In the genomic region with DNA sequence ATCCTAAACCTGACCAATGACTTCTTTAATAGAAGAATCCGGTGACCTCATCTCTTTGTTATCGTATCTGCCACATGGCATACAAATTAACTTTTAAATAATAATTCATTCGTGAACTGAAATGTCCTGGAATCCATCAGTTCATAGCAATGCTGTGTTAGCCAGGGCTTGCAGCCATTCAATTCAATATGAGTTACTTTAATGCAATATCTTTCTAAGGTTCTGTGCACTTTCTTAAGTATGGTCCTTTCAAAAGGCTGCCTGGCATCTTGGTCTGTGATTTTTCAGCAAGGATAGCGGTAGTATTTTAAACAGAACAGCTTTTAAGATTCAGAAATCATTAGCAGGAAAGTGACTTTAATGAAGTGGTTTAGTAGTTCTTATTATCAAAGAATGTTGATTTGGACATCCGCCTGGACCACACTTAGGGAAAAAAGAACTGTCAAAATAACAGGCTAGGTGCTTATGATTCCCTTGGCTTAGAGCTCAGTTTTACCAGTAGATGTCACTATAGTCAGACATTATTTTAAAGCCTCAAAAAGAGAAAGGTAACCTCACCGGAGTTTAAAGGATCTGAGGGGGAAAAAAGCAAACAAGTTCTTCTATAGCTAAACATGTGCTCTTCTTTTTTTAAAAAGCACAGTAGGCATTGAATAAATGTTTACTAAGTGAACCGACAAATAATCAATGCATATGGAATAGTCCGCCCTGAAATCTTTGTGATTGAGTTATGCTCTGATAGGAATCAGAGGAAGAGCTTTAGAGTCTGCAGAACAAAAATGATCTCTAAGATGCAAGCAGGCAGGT, we compare ENCODE assay signal across 8 cellular contexts. TPM values are rescaled to one million over a fixed set of nuclear protein-coding genes. Genes with fewer than 3 reads are reported as not detected.
DNase-seq lines count a peak whose midpoint lies in the region; ATAC-seq and TF ChIP-seq lines count a peak whose summit lies in the region.

No MANE protein-coding gene starts in this region.

- no peak overlapping the region for H4K8ac ChIP-seq in H9 (replicated peaks; ENCODE audit: insufficient read length, low read depth, low read length)

- H3K4me2 ChIP-seq in H9 (ENCODE audit: insufficient read depth, insufficient read length, low read length) = peak overlapping the region; percentile 38

- no peak overlapping the region; a peak in 1 of 7 replicates for H3K27ac Mint-ChIP-seq in H9

- no peak overlapping the region for H3K14ac ChIP-seq in H9 (ENCODE audit: insufficient read depth, low read length)

- no peaks in the 10 kb centered on the region for H3K79me1 ChIP-seq in H9 (ENCODE audit: insufficient read depth, low read depth, low read length, poor library complexity, severe bottlenecking)

- H3K27me3 ChIP-seq in AG04450 (ENCODE audit: control insufficient read depth, insufficient read depth, low read length) (no peaks in the 10 kb centered on the region), H9 (ENCODE audit: insufficient read depth, low read length) (no peaks in the 10 kb centered on the region), RWPE2 (ENCODE audit: insufficient read depth, poor library complexity, severe bottlenecking) (no peaks in the 10 kb centered on the region), heart left ventricle (no peaks in the 10 kb centered on the region), gastrocnemius medialis (no peaks in the 10 kb centered on the region), MG63 (no peaks in the 10 kb centered on the region)

- POLR2A ChIA-PET in AG04450 (lab: Yijun Ruan, JAX) = no interaction called here

- no peak overlapping the region for H3K23ac ChIP-seq in H9 (ENCODE audit: insufficient read length, low read depth, low read length)

- H2BK12ac ChIP-seq in H9 (ENCODE audit: insufficient read length, low read depth, low read length) = no peak overlapping the region

- no peak overlapping the region for H3K9ac ChIP-seq in H9 (ENCODE audit: extremely low read depth, insufficient read length, low read length)

- intact Hi-C loops in heart left ventricle (cut with DNase I) = loop anchor here (1.0 to 10.0 kb wide), 8 partner anchors 148 to 528 kb away; no protein-coding TSS in a partner anchor
- intact Hi-C loops in gastrocnemius medialis (cut with DNase I; ENCODE audit: low total_unique reads) = loop anchor here (1.0 to 10.0 kb wide), 5 partner anchors 76 to 536 kb away; partner anchors contain the start of gene PLCE1

- H3K4me1 Mint-ChIP-seq in H9 = peaks cover 8 to 13% of the 10 kb centered on the region in 2 experiments; a peak in 3 of 4 replicates

- no peak overlapping the region for H2BK20ac ChIP-seq in H9 (ENCODE audit: low read depth, low read length, poor library complexity, severe bottlenecking)

- no peak overlapping the region for H4K5ac ChIP-seq in H9 (ENCODE audit: insufficient read length, low read depth, low read length)

- H3K23me2 ChIP-seq in H9 (ENCODE audit: insufficient read length, low read depth, low read length, poor library complexity, severe bottlenecking) = no peaks in the 10 kb centered on the region

- peaks cover 3% of the 10 kb centered on the region for H3K27me3 Mint-ChIP-seq in H9 (ENCODE audit: low read depth)

- ATAC-seq in RWPE2 (ENCODE audit: low read depth) (peak; percentile 74; the same call in 2 of the 3 replicates), heart left ventricle (peak in 3 of 4 donors; percentile 63 to 72 (median 66)), gastrocnemius medialis (peak; percentile 80 to 85), HG02981 (IDR thresholded peaks at IDR 0.05; ENCODE audit: unreplicated experiment) (no peak)

- H2BK15ac ChIP-seq in H9 (ENCODE audit: low read depth, low read length) = no peak overlapping the region

- H3K18ac ChIP-seq in H9 (ENCODE audit: insufficient read length, low read depth, low read length) = no peak overlapping the region

- no CpG with 5 or more reads among the region's 8 CpGs for WGBS in H9 (ENCODE audit: extremely low coverage, insufficient read length, low lambda C conversion rate)
- 45 to 55% (median 48%) methylated on average over 8 of the region's 8 CpGs for WGBS in heart left ventricle, 4 donors

- peak; percentile 68 for TF ChIP-seq CTCF in AG04450 (IDR thresholded peaks at IDR 0.05; ENCODE audit: low read depth, low read length)
- TF ChIP-seq CTCF in H9 (conservative IDR thresholded peaks at IDR 0.05) = peak; percentile 72
- TF ChIP-seq CTCF in RWPE2 (IDR thresholded peaks at IDR 0.05; ENCODE audit: poor library complexity, severe bottlenecking) = peak; percentile 78
- peak in 11 of 12 donors; percentile 33 to 70 (median 56) for TF ChIP-seq CTCF in heart left ventricle (IDR thresholded peaks at IDR 0.05)
- TF ChIP-seq CTCF in gastrocnemius medialis (IDR thresholded peaks at IDR 0.05 in 4 of 5, conservative IDR thresholded peaks at IDR 0.05 in 1 of 5) = peak; percentile 28 to 64 (median 51)

- H3K9me3 ChIP-seq in AG04450 (ENCODE audit: control insufficient read depth, insufficient read depth, low read length) (no peaks in the 10 kb centered on the region), H9 (ENCODE audit: control insufficient read depth, low read depth, low read length) (no peaks in the 10 kb centered on the region), RWPE2 (ENCODE audit: severe bottlenecking) (no peaks in the 10 kb centered on the region), heart left ventricle (no peaks in the 10 kb centered on the region), gastrocnemius medialis (no peaks in the 10 kb centered on the region), MG63 (no peaks in the 10 kb centered on the region)

- H2BK5ac ChIP-seq in H9 (ENCODE audit: insufficient read length, low read length) = no peak overlapping the region

- no peaks in the 10 kb centered on the region for H3K9me3 Mint-ChIP-seq in H9

- H3K4me3 ChIP-seq in AG04450 (ENCODE audit: low read depth, low read length) = no peak overlapping the region
- no peak overlapping the region for H3K4me3 ChIP-seq in RWPE2 (ENCODE audit: severe bottlenecking)
- peak overlapping the region in 7 of 12 donors; percentile 4 to 36 (median 14) for H3K4me3 ChIP-seq in heart left ventricle
- no peak overlapping the region for H3K4me3 ChIP-seq in gastrocnemius medialis
- H3K4me3 ChIP-seq in MG63 = no peak overlapping the region

- no peaks in the 10 kb centered on the region for H4K20me1 ChIP-seq in H9 (ENCODE audit: control insufficient read depth, insufficient read depth, insufficient read length)

- H2AFZ ChIP-seq in H9 (ENCODE audit: low read length) = no peak overlapping the region

- H3K4me1 ChIP-seq in H9 (ENCODE audit: insufficient read depth, low read length) (no peaks in the 10 kb centered on the region), RWPE2 (ENCODE audit: insufficient read depth, poor library complexity, severe bottlenecking) (no peaks in the 10 kb centered on the region), heart left ventricle (peaks cover 0 to 13% (median 4%) of the 10 kb centered on the region in 12 donors), gastrocnemius medialis (peaks cover 0 to 3% of the 10 kb centered on the region in 2 donors)

- H3K79me2 ChIP-seq in H9 (ENCODE audit: insufficient read depth, low read length) = no peaks in the 10 kb centered on the region

- in situ Hi-C loops in gastrocnemius medialis (cut with MboI; ENCODE audit: low sequenced_read_pairs in 4 of 4) = loop anchor here in 3 of 4 donors (5.0 kb wide), 2 partner anchors 401 to 406 kb away; no protein-coding TSS in a partner anchor

- no peak overlapping the region for H3T11ph ChIP-seq in H9 (ENCODE audit: low read length)

- CTCF ChIA-PET in AG04450 (lab: Charles Lee) = interaction anchor here (0.5 to 3.3 kb wide), 74 partner anchors 8 to 582 kb away, joined by 3 to 215 read pairs (median 4); partner anchors contain the start of genes SLC35G1 and TBC1D12

- H4K91ac ChIP-seq in H9 (ENCODE audit: insufficient read length, low read depth, low read length) = no peak overlapping the region

- no peak overlapping the region for H3K56ac ChIP-seq in H9 (ENCODE audit: insufficient read length, low read depth, low read length)

- TF ChIP-seq POLR2A in heart left ventricle (IDR thresholded peaks at IDR 0.05) (no peak), gastrocnemius medialis (IDR thresholded peaks at IDR 0.05) (no peak)

- no peak overlapping the region for H3K4me3 Mint-ChIP-seq in H9

- DNase-seq in AG04450 (ENCODE audit: low read depth, low spot score) (peak; percentile 8), H9 (no peak), RWPE2 (ENCODE audit: low spot score) (no peak), heart left ventricle (no peak), gastrocnemius medialis (no peak), MG63 (no peak)
- no peak for DNase-seq in stimulated activated naive CD4-positive, alpha-beta T cell treated with Interleukin-2 at 50 U/mL for 16 hours (lab: John Stamatoyannopoulos, UW)

- H3K4ac ChIP-seq in H9 (ENCODE audit: low read depth, low read length) = no peak overlapping the region

- H3K36me3 ChIP-seq in RWPE2 (ENCODE audit: low read depth) = no peaks in the 10 kb centered on the region
- H3K36me3 ChIP-seq in heart left ventricle = no peaks in the 10 kb centered on the region
- no peaks in the 10 kb centered on the region for H3K36me3 ChIP-seq in gastrocnemius medialis
- H3K36me3 ChIP-seq in MG63 = no peaks in the 10 kb centered on the region

- H2AK5ac ChIP-seq in H9 (ENCODE audit: insufficient read length, low read length) = no peak overlapping the region

- H3K27ac ChIP-seq in AG04450 (ENCODE audit: low read depth, low read length) = no peak overlapping the region
- H3K27ac ChIP-seq in H9 (ENCODE audit: insufficient read length, low read depth, low read length) = no peak overlapping the region
- H3K27ac ChIP-seq in RWPE2 (ENCODE audit: poor library complexity, severe bottlenecking) = no peak overlapping the region
- no peak overlapping the region for H3K27ac ChIP-seq in heart left ventricle
- H3K27ac ChIP-seq in gastrocnemius medialis = no peak overlapping the region

- H3K36me3 Mint-ChIP-seq in H9 (ENCODE audit: insufficient read depth in 1 of 3, low read depth in 3 of 3) = no peaks in the 10 kb centered on the region; a peak in 1 of 7 replicates

- H2BK120ac ChIP-seq in H9 (ENCODE audit: low read depth, low read length, poor library complexity, severe bottlenecking) = no peak overlapping the region

RNA-seq across cellular contexts. Expression of gene SLC35G1, which starts 22.7 kb away (rescaled TPM):
- 6.7 and 7.0 TPM in 2 replicates for polyA plus RNA-seq in AG04450 (2011; rRNA removed)
- polyA minus RNA-seq in AG04450 (2011; rRNA and poly(A)+ RNA removed) = 3.5 and 5.9 TPM in 2 replicates
- 6.1 and 6.3 TPM in 2 replicates for total RNA-seq in H9 (2021)
- total RNA-seq in heart left ventricle = 1 to 10 TPM; 1.5 to 4.1 (median 2.6) TPM
- polyA plus RNA-seq in heart left ventricle = 1 to 10 TPM; 1.3 to 1.6 TPM
- 1 to 10 TPM in 2 of 4 donors, under 1 TPM in 2; 0.78 to 3.4 (median 0.97) TPM for total RNA-seq in gastrocnemius medialis
- 1.6 and 4.6 TPM in 2 replicates for total RNA-seq in MG63 (2014; rRNA removed; shearing (Covaris generic); ENCODE audit: low replicate concordance)

Comparison
In these comparisons a context has a peak if more than half of its experiments do, and no peak if none do; other contexts are left out.
1. H3K4me3 ChIP-seq: peak in heart left ventricle (7 of 12); none in AG04450 (single experiment), RWPE2 (single experiment), gastrocnemius medialis (0 of 4) and MG63 (single experiment).
2. Peak in every context shown above with its lines, with median percentiles within 50 percentile points of each other: CTCF ChIP-seq.